ENCODE assay signal across 17 cellular contexts in genomic region chr15:66404122-66404521, GRCh38. TPM values are rescaled to one million over a fixed set of nuclear protein-coding genes. Genes with fewer than 3 reads are reported as not detected.
A peak's percentile ranks its signal among the peaks of the same experiment; 100 is the strongest.
DNase-seq lines count a peak whose midpoint lies in the region; ATAC-seq, FAIRE-seq and TF ChIP-seq lines count a peak whose summit lies in the region.
"Had no signal": no experiment of that assay in that cellular context is flagged by ENCODE, and none has a peak within 500 bp of the region (broad histone marks: within the 10 kb centered on the region; RNA-seq: fewer than 3 reads in every experiment).

No MANE protein-coding gene starts in this region.

- 22% methylated on average over 8 of the region's 8 CpGs for WGBS in right lobe of liver (ENCODE audit: insufficient coverage, low coverage, low lambda C conversion rate, missing lambda C conversion rate)
- 52 to 57% methylated on average over 8 of the region's 8 CpGs for WGBS in tibial nerve, 2 donors

- H3K27ac ChIP-seq in right lobe of liver (peak overlapping the region; percentile 25 to 44 (median 33)), tibial nerve (peak overlapping the region in 1 of 4 donors; percentile 16)
- H3K27ac ChIP-seq: esophagus squamous epithelium, KMS-11 had no signal

- no peak for TF ChIP-seq EP300 in tibial nerve (IDR thresholded peaks at IDR 0.05)

- H3K27me3 ChIP-seq in right lobe of liver (no peaks in the 10 kb centered on the region), tibial nerve (no peaks in the 10 kb centered on the region)
- H3K27me3 ChIP-seq: esophagus squamous epithelium had no signal

- H3K9me3 Mint-ChIP-seq in natural killer cell treated with Interleukin-12 subunit alpha and Interleukin-12 subunit beta and Interleukin-15 and Interleukin-18, amount 100 ng/mL, for 72 hours = no peaks in the 10 kb centered on the region
- no peaks in the 10 kb centered on the region for H3K9me3 Mint-ChIP-seq in natural killer cell
- H3K9me3 Mint-ChIP-seq in activated T-helper 17 cell treated with anti-CD3 and anti-CD28 coated beads, Interleukin-2, amount 50 U/mL, for 72 hours = no peaks in the 10 kb centered on the region
- H3K9me3 Mint-ChIP-seq: activated B cell treated with CpG ODN at 0.5 μM for 24 hours had no signal

- no peak for ATAC-seq in natural killer cell treated with Interleukin-12 subunit alpha and Interleukin-12 subunit beta and Interleukin-15 and Interleukin-18, amount 100 ng/mL, for 72 hours
- ATAC-seq in natural killer cell (no peak), right lobe of liver (peak; percentile 73 to 83 (median 80)), HG02678 (IDR thresholded peaks at IDR 0.05; ENCODE audit: unreplicated experiment) (no peak)
- no peak for ATAC-seq in activated T-helper 17 cell treated with anti-CD3 and anti-CD28 coated beads, Interleukin-2, amount 50 U/mL, for 72 hours (replicated peaks)
- ATAC-seq: PC-3 had no signal

- H3K36me3 Mint-ChIP-seq in natural killer cell treated with Interleukin-12 subunit alpha and Interleukin-12 subunit beta and Interleukin-15 and Interleukin-18, amount 100 ng/mL, for 72 hours = no peaks in the 10 kb centered on the region
- H3K36me3 Mint-ChIP-seq in natural killer cell = no peaks in the 10 kb centered on the region
- peaks cover 55% of the 10 kb centered on the region for H3K36me3 Mint-ChIP-seq in activated T-helper 17 cell treated with anti-CD3 and anti-CD28 coated beads, Interleukin-2, amount 50 U/mL, for 72 hours (ENCODE audit: low read depth)

- TF ChIP-seq CTCF in natural killer cell (IDR thresholded peaks at IDR 0.05) (no peak), right lobe of liver (IDR thresholded peaks at IDR 0.05) (no peak), tibial nerve (IDR thresholded peaks at IDR 0.05) (no peak), GM10266 (IDR thresholded peaks at IDR 0.05; ENCODE audit: control insufficient read depth, insufficient read depth, low read depth, missing control alignments) (no peak)

- H3K27me3 Mint-ChIP-seq in natural killer cell treated with Interleukin-12 subunit alpha and Interleukin-12 subunit beta and Interleukin-15 and Interleukin-18, amount 100 ng/mL, for 72 hours = no peaks in the 10 kb centered on the region
- no peaks in the 10 kb centered on the region for H3K27me3 Mint-ChIP-seq in natural killer cell (ENCODE audit: low read depth in 2 of 2)
- H3K27me3 Mint-ChIP-seq in activated T-helper 17 cell treated with anti-CD3 and anti-CD28 coated beads, Interleukin-2, amount 50 U/mL, for 72 hours = no peaks in the 10 kb centered on the region
- H3K27me3 Mint-ChIP-seq: activated B cell treated with CpG ODN at 0.5 μM for 24 hours had no signal

- no peak for DNase-seq in natural killer cell treated with Interleukin-12 subunit alpha and Interleukin-12 subunit beta and Interleukin-15 and Interleukin-18, amount 100 ng/mL, for 72 hours (ENCODE audit: low spot score)
- DNase-seq in natural killer cell (no peak), right lobe of liver (peak in 1 of 3 donors; percentile 33), frontal cortex (ENCODE audit: low spot score in 2 of 2) (no peak), tibial nerve (ENCODE audit: low spot score in 2 of 2) (no peak), GM10266 (ENCODE audit: extremely low spot score) (no peak)
- DNase-seq: activated B cell treated with CpG ODN at 0.5 μM for 24 hours; aorta; esophagus squamous epithelium; NCI-H1694; NCI-H446 treated with DMSO at 0.1 percent for 48 hours; PC-3; stimulated activated naive CD4-positive, alpha-beta T cell had no signal

- no peaks in the 10 kb centered on the region for H3K9me3 ChIP-seq in right lobe of liver
- H3K9me3 ChIP-seq in tibial nerve = no peaks in the 10 kb centered on the region
- H3K9me3 ChIP-seq: esophagus squamous epithelium had no signal

- peak overlapping the region; percentile 54 for H3K4me3 Mint-ChIP-seq in natural killer cell treated with Interleukin-12 subunit alpha and Interleukin-12 subunit beta and Interleukin-15 and Interleukin-18, amount 100 ng/mL, for 72 hours
- no peak overlapping the region for H3K4me3 Mint-ChIP-seq in natural killer cell
- peak overlapping the region; percentile 0 for H3K4me3 Mint-ChIP-seq in activated T-helper 17 cell treated with anti-CD3 and anti-CD28 coated beads, Interleukin-2, amount 50 U/mL, for 72 hours

- no peak for TF ChIP-seq POLR2A in right lobe of liver (IDR thresholded peaks at IDR 0.05)
- no peak for TF ChIP-seq POLR2A in tibial nerve (IDR thresholded peaks at IDR 0.05)

- H3K4me3 ChIP-seq in right lobe of liver (peak overlapping the region in 1 of 3 donors; percentile 11), tibial nerve (no peak overlapping the region)
- H3K4me3 ChIP-seq: esophagus squamous epithelium had no signal

- no peaks in the 10 kb centered on the region for H3K36me3 ChIP-seq in right lobe of liver
- no peaks in the 10 kb centered on the region for H3K36me3 ChIP-seq in tibial nerve

- no peak for FAIRE-seq in frontal cortex (lab: Jason Lieb, UNC)
- FAIRE-seq: H54 had no signal

- H3K4me1 Mint-ChIP-seq in natural killer cell treated with Interleukin-12 subunit alpha and Interleukin-12 subunit beta and Interleukin-15 and Interleukin-18, amount 100 ng/mL, for 72 hours (ENCODE audit: low read depth in 2 of 2) = peaks cover 67 to 74% of the 10 kb centered on the region in 2 donors
- H3K4me1 Mint-ChIP-seq in natural killer cell = peaks cover 80 to 82% of the 10 kb centered on the region in 2 donors
- H3K4me1 Mint-ChIP-seq in activated T-helper 17 cell treated with anti-CD3 and anti-CD28 coated beads, Interleukin-2, amount 50 U/mL, for 72 hours = peaks cover 66% of the 10 kb centered on the region

- H3K4me1 ChIP-seq in right lobe of liver = peaks cover 0 to 35% (median 16%) of the 10 kb centered on the region in 4 donors
- peaks cover 0 to 61% (median 22%) of the 10 kb centered on the region in 4 donors for H3K4me1 ChIP-seq in tibial nerve

- H3K27ac Mint-ChIP-seq in natural killer cell treated with Interleukin-12 subunit alpha and Interleukin-12 subunit beta and Interleukin-15 and Interleukin-18, amount 100 ng/mL, for 72 hours = no peak overlapping the region
- H3K27ac Mint-ChIP-seq in natural killer cell = peak overlapping the region in 1 of 2 donors; percentile 57
- H3K27ac Mint-ChIP-seq in activated T-helper 17 cell treated with anti-CD3 and anti-CD28 coated beads, Interleukin-2, amount 50 U/mL, for 72 hours = no peak overlapping the region
- H3K27ac Mint-ChIP-seq: activated B cell treated with CpG ODN at 0.5 μM for 24 hours had no signal

- intact Hi-C loops in natural killer cell (cut with micrococcal nuclease) (loop anchor here (5.0 kb wide), 1 partner anchor 68 kb away; no protein-coding TSS in a partner anchor), right lobe of liver (cut with DNase I) (no loop called here)

RNA-seq across cellular contexts. Expression of gene MAP2K1, which starts 17.4 kb away (rescaled TPM):
- 100 to 1,000 TPM; 121 to 134 TPM for total RNA-seq in natural killer cell treated with Interleukin-12 subunit alpha and Interleukin-12 subunit beta and Interleukin-15 and Interleukin-18, amount 100 ng/mL, for 72 hours
- total RNA-seq in natural killer cell (10 to 100 TPM; 45.5 to 49.2 (median 48.9) TPM), right lobe of liver (10 to 100 TPM; 25.7 to 68.8 (median 53.9) TPM), frontal cortex (31.0 TPM), tibial nerve (10 to 100 TPM; 30.2 to 64.8 (median 41.4) TPM)
- 100 to 1,000 TPM; 107 to 143 TPM for total RNA-seq in activated T-helper 17 cell treated with anti-CD3 and anti-CD28 coated beads, Interleukin-2, amount 50 U/mL, for 72 hours

RNA-seq across cellular contexts. Expression of gene TIPIN, which starts 47.6 kb away (rescaled TPM):
- total RNA-seq in natural killer cell treated with Interleukin-12 subunit alpha and Interleukin-12 subunit beta and Interleukin-15 and Interleukin-18, amount 100 ng/mL, for 72 hours = 10 to 100 TPM; 28.4 to 56.3 TPM
- total RNA-seq in natural killer cell (1 to 10 TPM; 2.6 to 5.5 (median 5.3) TPM), right lobe of liver (1 to 10 TPM; 2.4 to 5.1 (median 2.9) TPM), frontal cortex (20.8 TPM), tibial nerve (10 to 100 TPM in 1 of 4 donors, 1 to 10 TPM in 3; 5.4 to 17.5 (median 6.4) TPM)
- 10 to 100 TPM; 27.1 to 37.9 TPM for total RNA-seq in activated T-helper 17 cell treated with anti-CD3 and anti-CD28 coated beads, Interleukin-2, amount 50 U/mL, for 72 hours

Comparison
In these comparisons a context has a peak if more than half of its experiments do, and no peak if none do; other contexts are left out.
1. ATAC-seq: peak in right lobe of liver (4 of 4); none in natural killer cell treated with Interleukin-12 subunit alpha and Interleukin-12 subunit beta and Interleukin-15 and Interleukin-18, amount 100 ng/mL, for 72 hours (0 of 2), natural killer cell (0 of 3), activated T-helper 17 cell treated with anti-CD3 and anti-CD28 coated beads, Interleukin-2, amount 50 U/mL, for 72 hours (single experiment) and HG02678 (single experiment).